Comparison of ENCODE assay signal across 1 cellular context in genomic region chr12:80782963-80783470, GRCh38.
TF ChIP-seq lines count a peak whose summit lies in the region.

No MANE protein-coding gene starts in this region.

TF ChIP-seq in H1, 55 proteins besides CTCF, POLR2A, EP300 and RAD21:
- TF ChIP-seq MAFK (IDR thresholded peaks at IDR 0.05; ENCODE audit: low read depth, low read length): 0 out of 2 replicates have a peak, but pooled peaks have one; percentile 1
